In the genomic region with DNA sequence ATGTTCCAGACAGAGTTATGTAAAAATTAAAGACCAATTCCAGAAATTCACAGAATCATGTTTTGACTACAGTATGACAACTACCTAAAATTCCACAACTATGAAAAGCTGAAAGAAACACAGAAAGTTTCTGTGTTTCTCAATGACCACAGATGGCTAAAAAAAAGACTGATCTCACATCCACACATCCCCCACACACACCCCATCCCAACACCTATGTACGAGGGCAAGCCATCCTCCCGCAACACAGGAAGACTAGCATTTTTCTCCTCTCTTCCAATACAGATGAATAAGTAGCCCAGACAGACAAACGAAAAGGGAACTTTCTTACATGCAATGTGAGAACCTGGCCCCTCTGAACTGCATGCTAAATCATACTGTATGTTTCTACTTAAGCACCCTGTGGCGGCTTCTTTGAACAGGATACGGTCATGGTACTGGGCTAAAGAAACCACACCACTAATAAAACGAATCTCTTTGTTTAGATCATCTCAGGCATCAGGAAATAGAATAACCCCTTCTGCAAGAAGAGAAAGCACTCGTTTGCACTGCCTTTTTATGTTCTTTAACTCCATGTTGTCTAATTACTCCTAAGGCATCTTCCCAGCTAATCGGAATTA, we compare ENCODE assay signal across 13 cellular contexts.
DNase-seq lines count a peak whose midpoint lies in the region; ATAC-seq, FAIRE-seq and TF ChIP-seq lines count a peak whose summit lies in the region.
"Had no signal": no experiment of that assay in that cellular context is flagged by ENCODE, and none has a peak within 500 bp of the region (broad histone marks: within the 10 kb centered on the region; RNA-seq: fewer than 3 reads in every experiment).

No MANE protein-coding gene starts in this region.

- H3K4me3 ChIP-seq in astrocyte of the spinal cord (ENCODE audit: low read depth, low read length), result no peak overlapping the region
- H3K4me3 ChIP-seq: coronary artery, gastrocnemius medialis, sigmoid colon had no signal

- in situ Hi-C loops in astrocyte of the spinal cord (cut with HindIII; ENCODE audit: low sequenced_read_pairs), result no loop called here

- FAIRE-seq in GM12891 (lab: Jason Lieb, UNC) (peak; percentile 76), GM19239 (lab: Jason Lieb, UNC) (peak; percentile 90), HTR-8/SVneo (lab: Jason Lieb, UNC) (no peak)

- TF ChIP-seq POLR2A in GM12891 (IDR thresholded peaks at IDR 0.05; ENCODE audit: low read depth, low read length), result no peak

- peak; percentile 16 for DNase-seq in GM12891 (ENCODE audit: insufficient read length, low spot score)
- DNase-seq in GM19239 (ENCODE audit: insufficient read length, low spot score), result peak; percentile 15
- DNase-seq in astrocyte of the spinal cord (ENCODE audit: low read depth, low spot score), result peak; percentile 34
- no peak for DNase-seq in NK-92 treated with Interleukin-12 subunit alpha and Interleukin-12 subunit beta, amount 100 ng/mL, for 24 hours (lab: John Stamatoyannopoulos, UW)
- no peak for DNase-seq in NCI-H82 (lab: John Stamatoyannopoulos, UW)
- DNase-seq in NCI-H524 (lab: John Stamatoyannopoulos, UW), result no peak
- no peak for DNase-seq in HTR-8/SVneo (ENCODE audit: insufficient read length, low spot score)
- DNase-seq: gastrocnemius medialis, mammary epithelial cell, MM.1S, sigmoid colon had no signal

- no peak for TF ChIP-seq CTCF in astrocyte of the spinal cord (IDR thresholded peaks at IDR 0.05; ENCODE audit: low read depth, low read length)

- peak; percentile 58 for ATAC-seq in HG02973 (IDR thresholded peaks at IDR 0.05; ENCODE audit: unreplicated experiment)
- ATAC-seq: gastrocnemius medialis had no signal

TF ChIP-seq in GM12891, 5 proteins besides CTCF, POLR2A, EP300 and RAD21:
- TF ChIP-seq POU2F2 (IDR thresholded peaks at IDR 0.05; ENCODE audit: low read depth, low read length), result no peak
- TF ChIP-seq SPI1 (IDR thresholded peaks at IDR 0.05; ENCODE audit: low read depth, low read length), result no peak
- no peak for TF ChIP-seq POLR2AphosphoS5 (IDR thresholded peaks at IDR 0.05; ENCODE audit: low read depth, low read length)
- no peak for TF ChIP-seq PAX5 (IDR thresholded peaks at IDR 0.05; ENCODE audit: insufficient read depth, low read length, severe bottlenecking)
- TF ChIP-seq TAF1 (IDR thresholded peaks at IDR 0.05; ENCODE audit: low read depth, low read length), result no peak

Comparison
In these comparisons a context has a peak if more than half of its experiments do, and no peak if none do; other contexts are left out.
1. DNase-seq: peak in GM12891 (single experiment), GM19239 (single experiment) and astrocyte of the spinal cord (single experiment); none in NK-92 treated with Interleukin-12 subunit alpha and Interleukin-12 subunit beta, amount 100 ng/mL, for 24 hours (single experiment), NCI-H82 (single experiment), NCI-H524 (0 of 2) and HTR-8/SVneo (single experiment).